In genomic region chr1:72366473-72366872, GRCh38 we compare ENCODE assay signal across 12 cellular contexts.
DNase-seq lines count a peak whose midpoint lies in the region; ATAC-seq and TF ChIP-seq lines count a peak whose summit lies in the region.
"Had no signal": no experiment of that assay in that cellular context is flagged by ENCODE, and none has a peak within 500 bp of the region (broad histone marks: within the 10 kb centered on the region; RNA-seq: fewer than 3 reads in every experiment).

No MANE protein-coding gene starts in this region.

- no peak for TF ChIP-seq CTCF in retinal pigment epithelial cell (conservative IDR thresholded peaks at IDR 0.05; ENCODE audit: low read depth, low read length)
- TF ChIP-seq CTCF in Caco-2 (IDR thresholded peaks at IDR 0.05; ENCODE audit: insufficient read depth in 1 of 2, low read depth in 1 of 2, low read length in 1 of 2, severe bottlenecking in 1 of 2, unreplicated experiment in 1 of 2): no peak
- TF ChIP-seq CTCF in heart left ventricle (IDR thresholded peaks at IDR 0.05): no peak

- H3K36me3 ChIP-seq in Caco-2 (ENCODE audit: control insufficient read depth, insufficient read depth, low read length): no peaks in the 10 kb centered on the region
- no peaks in the 10 kb centered on the region for H3K36me3 ChIP-seq in heart left ventricle
- H3K36me3 ChIP-seq: SJSA1 had no signal

- BruUV-seq in Caco-2 (replicated peaks; lab: Mats Ljungman, UMichigan): no TSS peak

- CTCF ChIA-PET in Caco-2 (lab: Charles Lee): no interaction called here

- peak; percentile 5 for DNase-seq in NCI-H345 (lab: John Stamatoyannopoulos, UW)
- DNase-seq in NCI-H345 treated with DMSO at 0.1 percent for 48 hours (lab: John Stamatoyannopoulos, UW; ENCODE audit: unreplicated experiment): no peak
- peak; percentile 52 for DNase-seq in NCI-H510A (lab: John Stamatoyannopoulos, UW)
- DNase-seq in epithelial cell of prostate (ENCODE audit: low read depth, low spot score): peak; percentile 72
- peak; percentile 11 for DNase-seq in retinal pigment epithelial cell (ENCODE audit: low read depth)
- no peak for DNase-seq in Caco-2
- no peak for DNase-seq in heart left ventricle
- no peak for DNase-seq in DMS79 (lab: John Stamatoyannopoulos, UW)
- DNase-seq: activated effector memory CD4-positive, alpha-beta T cell treated with anti-CD3 and anti-CD28 coated beads, Interleukin-2, amount 50 U/mL, for 16 hours had no signal

- no peaks in the 10 kb centered on the region for H3K4me1 Mint-ChIP-seq in Caco-2 (ENCODE audit: low read depth, unreplicated experiment)

- peak overlapping the region; percentile 26 for H3K27ac ChIP-seq in epithelial cell of prostate
- no peak overlapping the region for H3K27ac ChIP-seq in heart left ventricle
- H3K27ac ChIP-seq: A549, SJSA1 had no signal

- no peaks in the 10 kb centered on the region for H3K36me3 Mint-ChIP-seq in Caco-2 (ENCODE audit: insufficient read depth, unreplicated experiment)
- H3K36me3 Mint-ChIP-seq: type B pancreatic cell had no signal

- intact Hi-C loops in Caco-2 (cut with micrococcal nuclease; ENCODE audit: unreplicated experiment) (no loop called here), heart left ventricle (cut with DNase I) (no loop called here)

- H3K27me3 Mint-ChIP-seq in Caco-2 (ENCODE audit: insufficient read depth, unreplicated experiment): no peaks in the 10 kb centered on the region
- H3K27me3 Mint-ChIP-seq: type B pancreatic cell had no signal

- H3K9me3 Mint-ChIP-seq in Caco-2 (ENCODE audit: unreplicated experiment): no peaks in the 10 kb centered on the region
- H3K9me3 Mint-ChIP-seq: type B pancreatic cell had no signal

- H3K4me3 Mint-ChIP-seq in Caco-2 (ENCODE audit: unreplicated experiment): no peak overlapping the region
- H3K4me3 Mint-ChIP-seq: type B pancreatic cell had no signal

- TF ChIP-seq POLR2A in heart left ventricle (IDR thresholded peaks at IDR 0.05): no peak

- POLR2A ChIA-PET in Caco-2 (lab: Charles Lee): no interaction called here

- WGBS in heart left ventricle, 4 donors: 29 to 60% (median 34%) methylated on average over 1 of the region's 1 CpG

- no peaks in the 10 kb centered on the region for H3K27me3 ChIP-seq in Caco-2 (replicated peaks; ENCODE audit: control insufficient read depth, insufficient read depth, low read length)
- H3K27me3 ChIP-seq in heart left ventricle: no peaks in the 10 kb centered on the region
- H3K27me3 ChIP-seq: SJSA1 had no signal

- H3K9me3 ChIP-seq in Caco-2: no peaks in the 10 kb centered on the region
- H3K9me3 ChIP-seq in heart left ventricle: no peaks in the 10 kb centered on the region
- H3K9me3 ChIP-seq: A549, SJSA1 had no signal

- H3K4me1 ChIP-seq in Caco-2: no peaks in the 10 kb centered on the region
- H3K4me1 ChIP-seq in heart left ventricle: no peaks in the 10 kb centered on the region
- H3K4me1 ChIP-seq: A549, SJSA1 had no signal

- H3K27ac Mint-ChIP-seq in Caco-2 (ENCODE audit: unreplicated experiment): no peak overlapping the region
- H3K27ac Mint-ChIP-seq: type B pancreatic cell had no signal

- H3K4me3 ChIP-seq in retinal pigment epithelial cell (ENCODE audit: low read length) (no peak overlapping the region), Caco-2 (ENCODE audit: low read depth, low read length) (no peak overlapping the region), heart left ventricle (no peak overlapping the region)
- H3K4me3 ChIP-seq: A549, SJSA1 had no signal

- ATAC-seq in heart left ventricle: no peak
- ATAC-seq: A549 had no signal

Comparison
In these comparisons a context has a peak if more than half of its experiments do, and no peak if none do; other contexts are left out.
1. DNase-seq: peak in NCI-H345 (single experiment), NCI-H510A (single experiment), epithelial cell of prostate (single experiment) and retinal pigment epithelial cell (single experiment); none in NCI-H345 treated with DMSO at 0.1 percent for 48 hours (single experiment), Caco-2 (0 of 2), heart left ventricle (0 of 5) and DMS79 (single experiment).